Comparison of ENCODE assay signal across 20 cellular contexts in genomic region chr14:74634964-74635363, GRCh38. TPM values are rescaled to one million over a fixed set of nuclear protein-coding genes. Genes with fewer than 3 reads are reported as not detected.
DNase-seq lines count a peak whose midpoint lies in the region; ATAC-seq and TF ChIP-seq lines count a peak whose summit lies in the region.
"Had no signal": no experiment of that assay in that cellular context is flagged by ENCODE, and none has a peak within 500 bp of the region (broad histone marks: within the 10 kb centered on the region; RNA-seq: fewer than 3 reads in every experiment).

No MANE protein-coding gene starts in this region.

- no peak overlapping the region for H3K4me3 Mint-ChIP-seq in activated naive CD4-positive, alpha-beta T cell treated with anti-CD3 and anti-CD28 coated beads, Interleukin-2, amount 10 ng/mL, durations not matched to agents 7 days and 5 days
- H3K4me3 Mint-ChIP-seq: activated B cell treated with CpG ODN at 0.5 μM for 24 hours; activated CD8-positive, alpha-beta T cell treated with anti-CD3 and anti-CD28 coated beads for 36 hours; CD4-positive, alpha-beta memory T cell; naive thymus-derived CD8-positive, alpha-beta T cell; stimulated activated effector memory CD8-positive, alpha-beta T cell treated with anti-CD3 and anti-CD28 coated beads, Interleukin-12 subunit alpha, Interleukin-12 subunit beta, amount 100 ng/mL, for 72 hours had no signal

- H3K36me3 ChIP-seq in heart left ventricle (no peaks in the 10 kb centered on the region), left ventricle myocardium inferior (no peaks in the 10 kb centered on the region)
- H3K36me3 ChIP-seq: cardiac muscle cell, sigmoid colon, thoracic aorta had no signal

- no peaks in the 10 kb centered on the region for H3K9me3 ChIP-seq in heart left ventricle
- H3K9me3 ChIP-seq in right cardiac atrium (ENCODE audit: control insufficient read depth, low read length) = no peaks in the 10 kb centered on the region
- no peaks in the 10 kb centered on the region for H3K9me3 ChIP-seq in left ventricle myocardium inferior (replicated peaks)
- H3K9me3 ChIP-seq: sigmoid colon, thoracic aorta had no signal

- peak; percentile 20 to 70 (median 44) for ATAC-seq in heart left ventricle
- no peak for ATAC-seq in right cardiac atrium
- ATAC-seq in GM19328 (IDR thresholded peaks at IDR 0.05; ENCODE audit: unreplicated experiment) = no peak
- ATAC-seq: activated CD8-positive, alpha-beta T cell treated with anti-CD3 and anti-CD28 coated beads for 36 hours; naive thymus-derived CD8-positive, alpha-beta T cell; stimulated activated effector memory CD8-positive, alpha-beta T cell treated with anti-CD3 and anti-CD28 coated beads, Interleukin-12 subunit alpha, Interleukin-12 subunit beta, amount 100 ng/mL, for 72 hours had no signal

- TF ChIP-seq CTCF in heart left ventricle (IDR thresholded peaks at IDR 0.05) (no peak), left ventricle myocardium inferior (IDR thresholded peaks at IDR 0.05; ENCODE audit: borderline replicate concordance) (no peak)

- H3K27me3 ChIP-seq in heart left ventricle (no peaks in the 10 kb centered on the region), right cardiac atrium (ENCODE audit: control insufficient read depth, insufficient read depth) (no peaks in the 10 kb centered on the region), left ventricle myocardium inferior (ENCODE audit: low read depth) (no peaks in the 10 kb centered on the region)
- H3K27me3 ChIP-seq: cardiac muscle cell had no signal

- H3K4me1 Mint-ChIP-seq in activated naive CD4-positive, alpha-beta T cell treated with anti-CD3 and anti-CD28 coated beads, Interleukin-2, amount 10 ng/mL, durations not matched to agents 7 days and 5 days = no peaks in the 10 kb centered on the region
- H3K4me1 Mint-ChIP-seq: activated B cell treated with CpG ODN at 0.5 μM for 24 hours; CD4-positive, alpha-beta memory T cell had no signal

- peaks cover 0 to 18% (median 0%) of the 10 kb centered on the region in 12 donors for H3K4me1 ChIP-seq in heart left ventricle
- no peaks in the 10 kb centered on the region for H3K4me1 ChIP-seq in right cardiac atrium (ENCODE audit: control insufficient read depth, insufficient read depth, low read length)
- peaks cover 36% of the 10 kb centered on the region for H3K4me1 ChIP-seq in left ventricle myocardium inferior
- H3K4me1 ChIP-seq: parathyroid adenoma had no signal

- peaks cover 51% of the 10 kb centered on the region for H3K27me3 Mint-ChIP-seq in activated naive CD4-positive, alpha-beta T cell treated with anti-CD3 and anti-CD28 coated beads, Interleukin-2, amount 10 ng/mL, durations not matched to agents 7 days and 5 days
- H3K27me3 Mint-ChIP-seq: activated CD8-positive, alpha-beta T cell treated with anti-CD3 and anti-CD28 coated beads for 36 hours had no signal

- H3K27ac Mint-ChIP-seq in activated naive CD4-positive, alpha-beta T cell treated with anti-CD3 and anti-CD28 coated beads, Interleukin-2, amount 10 ng/mL, durations not matched to agents 7 days and 5 days = no peak overlapping the region
- H3K27ac Mint-ChIP-seq: activated B cell treated with CpG ODN at 0.5 μM for 24 hours; activated CD8-positive, alpha-beta T cell treated with anti-CD3 and anti-CD28 coated beads for 36 hours; CD4-positive, alpha-beta memory T cell; stimulated activated effector memory CD8-positive, alpha-beta T cell treated with anti-CD3 and anti-CD28 coated beads, Interleukin-12 subunit alpha, Interleukin-12 subunit beta, amount 100 ng/mL, for 72 hours had no signal

- H3K4me3 ChIP-seq in heart left ventricle (no peak overlapping the region), right cardiac atrium (ENCODE audit: low read length) (no peak overlapping the region), left ventricle myocardium inferior (no peak overlapping the region)
- H3K4me3 ChIP-seq: cardiac muscle cell, sigmoid colon, thoracic aorta had no signal

- DNase-seq in heart left ventricle = peak in 2 of 5 donors; percentile 15 to 42
- DNase-seq in right cardiac atrium = no peak
- peak; percentile 94 for DNase-seq in NCI-H524 treated with DMSO at 0.1 percent for 48 hours (lab: John Stamatoyannopoulos, UW)
- DNase-seq in left ventricle myocardium inferior = no peak
- no peak for DNase-seq in AG08395 (ENCODE audit: low spot score)
- DNase-seq in activated naive CD4-positive, alpha-beta T cell treated with anti-CD3 and anti-CD28 coated beads, Interleukin-2, amount 10 ng/mL, durations not matched to agents 7 days and 5 days = no peak
- DNase-seq: activated B cell treated with CpG ODN at 0.5 μM for 24 hours; activated CD8-positive, alpha-beta T cell treated with anti-CD3 and anti-CD28 coated beads for 36 hours; activated T-cell treated with anti-CD3 and anti-CD28 coated beads, Interleukin-2, amount 50 U/mL, for 1 hour; CD4-positive, alpha-beta memory T cell; KG1; MV-4-11; naive thymus-derived CD8-positive, alpha-beta T cell; NCI-H2029 treated with DMSO at 0.1 percent for 48 hours; sigmoid colon had no signal

- 55 to 88% (median 70%) methylated on average over 2 of the region's 2 CpGs for WGBS in heart left ventricle, 4 donors
- 64% methylated on average over 2 of the region's 2 CpGs for WGBS in right cardiac atrium

- intact Hi-C loops in heart left ventricle (cut with DNase I) (no loop called here), right cardiac atrium (cut with DNase I) (no loop called here), left ventricle myocardium inferior (cut with micrococcal nuclease) (no loop called here)

- CTCF ChIA-PET in activated naive CD4-positive, alpha-beta T cell treated with anti-CD3 and anti-CD28 coated beads, Interleukin-2, amount 10 ng/mL, durations not matched to agents 7 days and 5 days (lab: Charles Lee) = interaction anchor here (1.6 kb wide), 1 partner anchor 10 kb away, joined by 4 read pairs; no protein-coding TSS in a partner anchor

- no peak for TF ChIP-seq POLR2A in heart left ventricle (IDR thresholded peaks at IDR 0.05)

- H3K27ac ChIP-seq in heart left ventricle (peak overlapping the region in 4 of 12 donors; percentile 25 to 46 (median 36)), right cardiac atrium (ENCODE audit: low read length) (no peak overlapping the region), left ventricle myocardium inferior (replicated peaks) (peak overlapping the region; percentile 43)
- H3K27ac ChIP-seq: cardiac muscle cell, parathyroid adenoma, sigmoid colon, thoracic aorta had no signal

- no peaks in the 10 kb centered on the region for H3K36me3 Mint-ChIP-seq in activated naive CD4-positive, alpha-beta T cell treated with anti-CD3 and anti-CD28 coated beads, Interleukin-2, amount 10 ng/mL, durations not matched to agents 7 days and 5 days
- H3K36me3 Mint-ChIP-seq: CD4-positive, alpha-beta memory T cell; naive thymus-derived CD8-positive, alpha-beta T cell; stimulated activated effector memory CD8-positive, alpha-beta T cell treated with anti-CD3 and anti-CD28 coated beads, Interleukin-12 subunit alpha, Interleukin-12 subunit beta, amount 100 ng/mL, for 72 hours had no signal

- H3K9me3 Mint-ChIP-seq in activated naive CD4-positive, alpha-beta T cell treated with anti-CD3 and anti-CD28 coated beads, Interleukin-2, amount 10 ng/mL, durations not matched to agents 7 days and 5 days = no peaks in the 10 kb centered on the region
- H3K9me3 Mint-ChIP-seq: activated B cell treated with CpG ODN at 0.5 μM for 24 hours; activated CD8-positive, alpha-beta T cell treated with anti-CD3 and anti-CD28 coated beads for 36 hours; CD4-positive, alpha-beta memory T cell; naive thymus-derived CD8-positive, alpha-beta T cell; stimulated activated effector memory CD8-positive, alpha-beta T cell treated with anti-CD3 and anti-CD28 coated beads, Interleukin-12 subunit alpha, Interleukin-12 subunit beta, amount 100 ng/mL, for 72 hours had no signal

RNA-seq across cellular contexts. Expression of gene LTBP2, which starts 22.9 kb away (rescaled TPM):
- total RNA-seq in heart left ventricle = 10 to 100 TPM; 19.1 to 69.1 (median 36.1) TPM
- polyA plus RNA-seq in heart left ventricle = 1 to 10 TPM; 4.0 to 8.4 TPM
- total RNA-seq in right cardiac atrium = 10 to 100 TPM; 13.9 to 46.0 (median 23.5) TPM
- polyA plus RNA-seq in right cardiac atrium = 3.4 TPM
- total RNA-seq in left ventricle myocardium inferior = 26.5 TPM

Comparison
In these comparisons a context has a peak if more than half of its experiments do, and no peak if none do; other contexts are left out.
1. ATAC-seq: peak in heart left ventricle (4 of 4); none in right cardiac atrium (0 of 2) and GM19328 (single experiment).